ENCODE assay signal across 31 cellular contexts in genomic region chr2:194618432-194618831, GRCh38.
DNase-seq lines count a peak whose midpoint lies in the region; ATAC-seq, FAIRE-seq and TF ChIP-seq lines count a peak whose summit lies in the region.
"Had no signal": no experiment of that assay in that cellular context is flagged by ENCODE, and none has a peak within 500 bp of the region (broad histone marks: within the 10 kb centered on the region; RNA-seq: fewer than 3 reads in every experiment).

No MANE protein-coding gene starts in this region.

- H3K9me3 ChIP-seq in GM12878 (replicated peaks; ENCODE audit: control insufficient read depth, insufficient read depth, low read length) (no peaks in the 10 kb centered on the region), upper lobe of left lung (no peaks in the 10 kb centered on the region)
- H3K9me3 ChIP-seq: A549; BE2C; BLaER1; BLaER1 treated with 17β-estradiol and CSF1 and Interleukin-3, amounts not matched to agents 10 nM and 100 nM; Caco-2 had no signal

- no peak for DNase-seq in GM12878 (ENCODE audit: low read depth, low spot score)
- no peak for DNase-seq in upper lobe of left lung
- DNase-seq: 8988T; ACHN; AML-193; BE2C; C1 segment of cervical spinal cord; Caco-2; Calu3; CD4-positive, alpha-beta memory T cell; CD4-positive, alpha-beta T cell; CD4-positive, CD25-positive, alpha-beta regulatory T cell; CD8-positive, alpha-beta memory T cell; CD8-positive, alpha-beta T cell; COR-L47; DMS 273 treated with DMSO at 0.1 percent for 48 hours; DMS153; DMS53; DMS79; DMS79 treated with DMSO at 0.1 percent for 48 hours; DND-41; EL had no signal

- ATAC-seq in GM18502 (IDR thresholded peaks at IDR 0.05; ENCODE audit: poor library complexity, unreplicated experiment): peak; percentile 35
- peak; percentile 51; the same call in 2 of the 3 replicates for ATAC-seq in GM12878
- no peak for ATAC-seq in GM18511 (IDR thresholded peaks at IDR 0.05; ENCODE audit: unreplicated experiment)
- ATAC-seq in GM18498 (IDR thresholded peaks at IDR 0.05; ENCODE audit: unreplicated experiment): no peak
- ATAC-seq in upper lobe of left lung (ENCODE audit: low FRiP score in 2 of 2): no peak
- ATAC-seq: A549; CD8-positive, alpha-beta T cell had no signal

- POLR2A ChIA-PET in GM12878 (lab: Charles Lee): no interaction called here

- H4K20me1 ChIP-seq in GM12878 (ENCODE audit: control insufficient read depth, insufficient read depth): no peaks in the 10 kb centered on the region
- H4K20me1 ChIP-seq: BLaER1; BLaER1 treated with 17β-estradiol and CSF1 and Interleukin-3, amounts not matched to agents 10 nM and 100 nM had no signal

- no peak overlapping the region for H3K9ac ChIP-seq in GM12878 (ENCODE audit: control insufficient read depth, insufficient read depth, low read length)
- H3K9ac ChIP-seq: BLaER1; BLaER1 treated with 17β-estradiol and CSF1 and Interleukin-3, amounts not matched to agents 10 nM and 100 nM had no signal

- no peak for FAIRE-seq in GM12878 (lab: Jason Lieb, UNC)
- FAIRE-seq: A204.1, A549 had no signal

- CTCF ChIA-PET in GM12878 (lab: Yijun Ruan, JAX): no interaction called here

- TF ChIP-seq EP300 in GM12878 (IDR thresholded peaks at IDR 0.05; ENCODE audit: borderline replicate concordance in 1 of 2, control insufficient read depth in 1 of 2, low read depth in 2 of 2, low read length in 2 of 2) (no peak), upper lobe of left lung (IDR thresholded peaks at IDR 0.05) (no peak)

- H2AFZ ChIP-seq in GM12878 (ENCODE audit: control insufficient read depth, low read depth, low read length): no peak overlapping the region

- H3K4me2 ChIP-seq in GM12878 (ENCODE audit: control insufficient read depth, insufficient read depth): no peak overlapping the region
- H3K4me2 ChIP-seq: A549; BLaER1; BLaER1 treated with 17β-estradiol and CSF1 and Interleukin-3, amounts not matched to agents 10 nM and 100 nM had no signal

- H3K27me3 ChIP-seq in GM12878 (replicated peaks in 1 of 2; ENCODE audit: control insufficient read depth in 2 of 2, insufficient read depth in 2 of 2, low read length in 1 of 2) (no peaks in the 10 kb centered on the region), upper lobe of left lung (no peaks in the 10 kb centered on the region)
- H3K27me3 ChIP-seq: BE2C; BLaER1; BLaER1 treated with 17β-estradiol and CSF1 and Interleukin-3, amounts not matched to agents 10 nM and 100 nM had no signal

- no TSS peak for BruUV-seq in GM12878 (replicated peaks; lab: Mats Ljungman, UMichigan)

- RAD21 ChIA-PET in GM12878 (lab: Charles Lee; ENCODE audit: unreplicated experiment): no interaction called here

- in situ Hi-C loops in GM12878 (cut with MboI): no loop called here

- peak overlapping the region; percentile 26; the same call in 1 of the 2 replicates for H3K27ac ChIP-seq in 22Rv1
- H3K27ac ChIP-seq in GM12878 (ENCODE audit: control insufficient read depth, insufficient read depth): no peak overlapping the region
- H3K27ac ChIP-seq in upper lobe of left lung: no peak overlapping the region
- H3K27ac ChIP-seq: A549; BLaER1; BLaER1 treated with 17β-estradiol and CSF1 and Interleukin-3, amounts not matched to agents 10 nM and 100 nM; C4-2B had no signal

- H3K36me3 ChIP-seq in GM12878 (ENCODE audit: control insufficient read depth in 2 of 2, insufficient read depth in 2 of 2, low read length in 1 of 2): no peaks in the 10 kb centered on the region
- no peaks in the 10 kb centered on the region for H3K36me3 ChIP-seq in upper lobe of left lung
- H3K36me3 ChIP-seq: BE2C; BLaER1; BLaER1 treated with 17β-estradiol and CSF1 and Interleukin-3, amounts not matched to agents 10 nM and 100 nM had no signal

- H3K4me1 ChIP-seq in GM12878 (ENCODE audit: control insufficient read depth, insufficient read depth, low read length) (no peaks in the 10 kb centered on the region), upper lobe of left lung (no peaks in the 10 kb centered on the region)
- H3K4me1 ChIP-seq: A549; BE2C; BLaER1; BLaER1 treated with 17β-estradiol and CSF1 and Interleukin-3, amounts not matched to agents 10 nM and 100 nM; Caco-2 had no signal

- TF ChIP-seq POLR2A in GM12878 (IDR thresholded peaks at IDR 0.05; ENCODE audit: low read depth, low read length): no peak
- TF ChIP-seq POLR2A in upper lobe of left lung (IDR thresholded peaks at IDR 0.05): no peak

- SMC1A ChIA-PET in GM12878 (lab: Charles Lee; ENCODE audit: uncharacterized antibody, unreplicated experiment): interaction anchor here (0.6 kb wide), 1 partner anchor 1165 kb away, joined by 3 read pairs; no protein-coding TSS in a partner anchor

- no peak for TF ChIP-seq CTCF in 22Rv1 (IDR thresholded peaks at IDR 0.05)
- TF ChIP-seq CTCF in GM12878 (IDR thresholded peaks at IDR 0.05 in 2 of 3, conservative IDR thresholded peaks at IDR 0.05 in 1 of 3; ENCODE audit: control insufficient read depth in 2 of 3, extremely low read depth in 1 of 3, insufficient read depth in 1 of 3, low read depth in 3 of 3, low read length in 3 of 3): no peak
- no peak for TF ChIP-seq CTCF in upper lobe of left lung (IDR thresholded peaks at IDR 0.05)

- intact Hi-C loops in GM12878 (cut with micrococcal nuclease; ENCODE audit: unreplicated experiment): no loop called here

- H3K4me3 ChIP-seq in GM12878 (no peak overlapping the region), upper lobe of left lung (no peak overlapping the region)
- H3K4me3 ChIP-seq: A549; BLaER1; BLaER1 treated with 17β-estradiol and CSF1 and Interleukin-3, amounts not matched to agents 10 nM and 100 nM had no signal

- no peaks in the 10 kb centered on the region for H3K79me2 ChIP-seq in GM12878 (ENCODE audit: control insufficient read depth, insufficient read depth, low read length)

- TF ChIP-seq RAD21 in GM12878 (IDR thresholded peaks at IDR 0.05; ENCODE audit: insufficient read depth, low read depth, low read length): no peak

TF ChIP-seq in GM12878, 131 proteins besides CTCF, POLR2A, EP300 and RAD21:
- TF ChIP-seq FOXK2 (IDR thresholded peaks at IDR 0.05) (no peak), RB1 (IDR thresholded peaks at IDR 0.05; ENCODE audit: borderline replicate concordance) (no peak), NFIC (IDR thresholded peaks at IDR 0.05; ENCODE audit: low read depth, low read length) (peak; percentile 74; the same call in 1 of the 2 replicates), MEF2A (IDR thresholded peaks at IDR 0.05; ENCODE audit: insufficient read depth, low read depth, low read length) (peak; percentile 65; the same call in 1 of the 2 replicates), JUNB (IDR thresholded peaks at IDR 0.05) (peak; percentile 90)
- TF ChIP-seq, protein P1, sequence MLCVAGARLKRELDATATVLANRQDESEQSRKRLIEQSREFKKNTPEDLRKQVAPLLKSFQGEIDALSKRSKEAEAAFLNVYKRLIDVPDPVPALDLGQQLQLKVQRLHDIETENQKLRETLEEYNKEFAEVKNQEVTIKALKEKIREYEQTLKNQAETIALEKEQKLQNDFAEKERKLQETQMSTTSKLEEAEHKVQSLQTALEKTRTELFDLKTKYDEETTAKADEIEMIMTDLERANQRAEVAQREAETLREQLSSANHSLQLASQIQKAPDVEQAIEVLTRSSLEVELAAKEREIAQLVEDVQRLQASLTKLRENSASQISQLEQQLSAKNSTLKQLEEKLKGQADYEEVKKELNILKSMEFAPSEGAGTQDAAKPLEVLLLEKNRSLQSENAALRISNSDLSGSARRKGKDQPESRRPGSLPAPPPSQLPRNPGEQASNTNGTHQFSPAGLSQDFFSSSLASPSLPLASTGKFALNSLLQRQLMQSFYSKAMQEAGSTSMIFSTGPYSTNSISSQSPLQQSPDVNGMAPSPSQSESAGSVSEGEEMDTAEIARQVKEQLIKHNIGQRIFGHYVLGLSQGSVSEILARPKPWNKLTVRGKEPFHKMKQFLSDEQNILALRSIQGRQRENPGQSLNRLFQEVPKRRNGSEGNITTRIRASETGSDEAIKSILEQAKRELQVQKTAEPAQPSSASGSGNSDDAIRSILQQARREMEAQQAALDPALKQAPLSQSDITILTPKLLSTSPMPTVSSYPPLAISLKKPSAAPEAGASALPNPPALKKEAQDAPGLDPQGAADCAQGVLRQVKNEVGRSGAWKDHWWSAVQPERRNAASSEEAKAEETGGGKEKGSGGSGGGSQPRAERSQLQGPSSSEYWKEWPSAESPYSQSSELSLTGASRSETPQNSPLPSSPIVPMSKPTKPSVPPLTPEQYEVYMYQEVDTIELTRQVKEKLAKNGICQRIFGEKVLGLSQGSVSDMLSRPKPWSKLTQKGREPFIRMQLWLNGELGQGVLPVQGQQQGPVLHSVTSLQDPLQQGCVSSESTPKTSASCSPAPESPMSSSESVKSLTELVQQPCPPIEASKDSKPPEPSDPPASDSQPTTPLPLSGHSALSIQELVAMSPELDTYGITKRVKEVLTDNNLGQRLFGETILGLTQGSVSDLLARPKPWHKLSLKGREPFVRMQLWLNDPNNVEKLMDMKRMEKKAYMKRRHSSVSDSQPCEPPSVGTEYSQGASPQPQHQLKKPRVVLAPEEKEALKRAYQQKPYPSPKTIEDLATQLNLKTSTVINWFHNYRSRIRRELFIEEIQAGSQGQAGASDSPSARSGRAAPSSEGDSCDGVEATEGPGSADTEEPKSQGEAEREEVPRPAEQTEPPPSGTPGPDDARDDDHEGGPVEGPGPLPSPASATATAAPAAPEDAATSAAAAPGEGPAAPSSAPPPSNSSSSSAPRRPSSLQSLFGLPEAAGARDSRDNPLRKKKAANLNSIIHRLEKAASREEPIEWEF (IDR thresholded peaks at IDR 0.05; ENCODE audit: insufficient replicate concordance, low read depth, low read length): no peak

Comparison
In these comparisons a context has a peak if more than half of its experiments do, and no peak if none do; other contexts are left out.
1. ATAC-seq: peak in GM18502 (single experiment) and GM12878 (single experiment); none in GM18511 (single experiment), GM18498 (single experiment) and upper lobe of left lung (0 of 2).